ENCODE assay signal across 8 cellular contexts in the genomic region with DNA sequence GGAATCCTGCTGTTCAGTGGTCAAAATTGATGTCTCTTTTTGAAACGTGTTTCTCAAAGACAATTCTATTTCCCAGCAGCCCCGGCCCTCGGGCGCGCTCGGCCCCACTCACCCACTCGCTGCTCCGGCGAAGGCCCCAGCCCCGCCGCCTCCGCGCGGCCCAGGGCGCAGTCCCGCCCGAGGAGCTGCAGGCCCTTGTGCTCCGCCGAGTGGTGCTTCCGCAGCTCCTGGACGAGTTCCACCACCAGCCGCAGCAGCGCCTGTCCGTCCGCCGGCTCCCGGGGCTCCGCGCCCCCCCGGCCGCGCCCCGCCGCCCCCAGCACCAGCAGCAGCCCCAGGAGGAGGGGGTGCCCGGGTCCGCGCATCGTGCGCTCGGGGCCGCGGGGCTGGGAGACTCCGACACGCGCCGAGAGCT. TPM values are rescaled to one million over a fixed set of nuclear protein-coding genes. Genes with fewer than 3 reads are reported as not detected.
DNase-seq lines count a peak whose midpoint lies in the region; ATAC-seq and TF ChIP-seq lines count a peak whose summit lies in the region.

No MANE protein-coding gene starts in this region.

- H3K36me3 Mint-ChIP-seq in Caco-2 (ENCODE audit: insufficient read depth, unreplicated experiment) (peaks cover 2% of the 10 kb centered on the region), natural killer cell (no peaks in the 10 kb centered on the region)

- DNase-seq in Caco-2 (no peak), Kasumi-1 (lab: John Stamatoyannopoulos, UW) (peak; percentile 14 to 22), epithelial cell of esophagus (ENCODE audit: low read depth) (peak; percentile 33), natural killer cell (no peak), NCI-H2029 treated with DMSO at 0.1 percent for 48 hours (lab: John Stamatoyannopoulos, UW) (no peak), cerebellar nuclear complex (lab: John Stamatoyannopoulos, UW) (no peak), pons (ENCODE audit: low spot score) (no peak)

- POLR2A ChIA-PET in Caco-2 (lab: Charles Lee), result no interaction called here

- no TSS peak for BruUV-seq in Caco-2 (replicated peaks; lab: Mats Ljungman, UMichigan)

- H3K9me3 Mint-ChIP-seq in Caco-2 (ENCODE audit: unreplicated experiment) (no peaks in the 10 kb centered on the region), natural killer cell (no peaks in the 10 kb centered on the region)

- H3K4me1 ChIP-seq in Caco-2, result peaks cover 4% of the 10 kb centered on the region; the same call in 1 of the 2 replicates

- CTCF ChIA-PET in Caco-2 (lab: Charles Lee), result interaction anchor here (0.7 kb wide), 1 partner anchor 19 kb away, joined by 3 read pairs; no protein-coding TSS in a partner anchor

- peak overlapping the region; percentile 44 for H3K4me3 Mint-ChIP-seq in Caco-2 (ENCODE audit: unreplicated experiment)
- peak overlapping the region; percentile 21 for H3K4me3 Mint-ChIP-seq in natural killer cell

- H3K4me1 Mint-ChIP-seq in Caco-2 (ENCODE audit: low read depth, unreplicated experiment) (no peaks in the 10 kb centered on the region), natural killer cell (peaks cover 0 to 9% of the 10 kb centered on the region in 2 donors)

- H3K27ac Mint-ChIP-seq in Caco-2 (ENCODE audit: unreplicated experiment), result no peak overlapping the region
- H3K27ac Mint-ChIP-seq in natural killer cell, result no peak overlapping the region

- H3K4me3 ChIP-seq in Caco-2 (ENCODE audit: low read depth, low read length), result peak overlapping the region; percentile 26
- no peak overlapping the region for H3K4me3 ChIP-seq in epithelial cell of esophagus (ENCODE audit: low read length)

- ATAC-seq in natural killer cell (peak in 2 of 3 donors; percentile 49 to 70), GM21515 (IDR thresholded peaks at IDR 0.05; ENCODE audit: unreplicated experiment) (no peak)

- no peaks in the 10 kb centered on the region; the same call in none of the 2 replicates for H3K27me3 ChIP-seq in Caco-2 (replicated peaks; ENCODE audit: control insufficient read depth, insufficient read depth, low read length)

- TF ChIP-seq CTCF in Caco-2 (IDR thresholded peaks at IDR 0.05; ENCODE audit: insufficient read depth in 1 of 2, low read depth in 1 of 2, low read length in 1 of 2, severe bottlenecking in 1 of 2, unreplicated experiment in 1 of 2) (no peak), epithelial cell of esophagus (IDR thresholded peaks at IDR 0.05; ENCODE audit: insufficient read depth, low read depth, low read length, missing control alignments) (no peak), natural killer cell (IDR thresholded peaks at IDR 0.05) (no peak)

- H3K36me3 ChIP-seq in Caco-2 (ENCODE audit: control insufficient read depth, insufficient read depth, low read length), result no peaks in the 10 kb centered on the region

- intact Hi-C loops in Caco-2 (cut with micrococcal nuclease; ENCODE audit: unreplicated experiment) (no loop called here), natural killer cell (cut with micrococcal nuclease) (no loop called here)

- H3K27me3 Mint-ChIP-seq in Caco-2 (ENCODE audit: insufficient read depth, unreplicated experiment) (peaks cover 10% of the 10 kb centered on the region), natural killer cell (ENCODE audit: low read depth in 2 of 2) (peaks cover 0 to 12% of the 10 kb centered on the region in 2 donors)

- no peaks in the 10 kb centered on the region for H3K9me3 ChIP-seq in Caco-2

RNA-seq across cellular contexts. Expression of gene ALKAL2, which starts 0.4 kb away (rescaled TPM):
- total RNA-seq in Caco-2 (2022) (not detected in 2 replicates), natural killer cell (1 to 10 TPM; 1.1 to 2.0 (median 1.7) TPM)

RNA-seq across cellular contexts. Expression of gene ACP1, which starts 22.7 kb away (rescaled TPM):
- 166 and 193 TPM in 2 replicates for total RNA-seq in Caco-2 (2022)
- 100 to 1,000 TPM in 2 of 3 donors, 10 to 100 TPM in 1; 87.2 to 104 (median 102) TPM for total RNA-seq in natural killer cell

RNA-seq across cellular contexts. Expression of gene SH3YL1, which starts 23.6 kb away (rescaled TPM):
- 76.0 and 77.3 TPM in 2 replicates for total RNA-seq in Caco-2 (2022)
- total RNA-seq in natural killer cell, result 10 to 100 TPM; 28.3 to 42.2 (median 32.3) TPM

Comparison
In these comparisons a context has a peak if more than half of its experiments do, and no peak if none do; other contexts are left out.
1. DNase-seq: peak in Kasumi-1 (2 of 2) and epithelial cell of esophagus (single experiment); none in Caco-2 (0 of 2), natural killer cell (single experiment), NCI-H2029 treated with DMSO at 0.1 percent for 48 hours (single experiment), cerebellar nuclear complex (0 of 2) and pons (single experiment).